Comparison of ENCODE assay signal across 8 cellular contexts in the genomic region with DNA sequence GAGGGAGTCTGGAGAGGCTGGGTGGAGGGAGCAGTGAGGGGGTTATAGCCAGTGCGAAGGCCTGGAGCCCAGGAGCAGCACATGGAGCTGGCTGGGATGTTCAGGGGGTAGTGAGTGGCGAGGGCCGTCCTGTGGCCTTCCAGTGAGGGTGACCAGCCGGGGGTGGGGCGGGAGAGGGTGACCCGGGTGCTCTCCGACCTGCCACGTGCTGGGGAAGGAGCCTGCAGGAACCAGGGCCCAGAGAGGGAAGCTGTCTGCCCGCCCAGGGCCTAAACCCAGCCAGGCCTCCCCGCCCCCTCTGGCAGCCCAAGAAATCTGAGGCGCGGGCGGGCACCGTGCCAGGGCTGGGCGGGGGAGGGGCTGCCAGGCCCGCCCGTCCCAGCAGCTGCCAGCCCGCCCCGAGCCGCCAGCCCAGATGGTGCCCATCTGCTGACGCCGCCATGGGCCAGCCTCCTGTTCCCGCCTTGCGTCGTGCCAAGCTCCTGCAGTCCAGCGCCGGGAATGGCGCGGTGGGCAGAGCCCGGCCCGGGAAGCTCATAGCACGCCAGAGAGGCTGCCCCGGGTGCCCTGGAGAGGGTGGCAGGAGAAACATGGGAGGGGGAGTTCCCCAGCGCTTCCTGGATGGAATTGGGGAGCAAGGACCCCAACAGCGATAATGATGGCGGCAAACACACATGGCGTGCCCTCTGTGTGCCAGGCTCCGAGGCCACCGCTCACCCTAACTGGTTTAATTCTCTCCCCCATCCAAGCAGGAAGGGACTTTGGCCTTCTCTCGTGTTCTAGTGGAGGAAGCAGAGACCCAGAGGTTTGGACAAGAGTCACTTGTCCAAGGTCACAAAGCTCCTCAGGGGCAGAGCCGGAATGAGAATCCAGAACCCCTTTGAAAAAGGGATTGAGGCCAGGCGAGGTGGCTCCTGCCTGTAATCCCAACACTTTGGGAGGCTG. TPM values are rescaled to one million over a fixed set of nuclear protein-coding genes. Genes with fewer than 3 reads are reported as not detected.
DNase-seq lines count a peak whose midpoint lies in the region; ATAC-seq, FAIRE-seq and TF ChIP-seq lines count a peak whose summit lies in the region.

No MANE protein-coding gene starts in this region.

- ATAC-seq in HG03342 (IDR thresholded peaks at IDR 0.05; ENCODE audit: unreplicated experiment), result no peak

- H3K9ac ChIP-seq in BLaER1 (peak overlapping the region; percentile 24; the same call in 1 of the 2 replicates), neuronal stem cell (ENCODE audit: low read depth, low read length, poor library complexity) (no peak overlapping the region)

- peak overlapping the region; percentile 13 for H3K18ac ChIP-seq in neuronal stem cell (ENCODE audit: low read length)

- no peak for TF ChIP-seq POLR2A in esophagus muscularis mucosa (IDR thresholded peaks at IDR 0.05; ENCODE audit: low read depth)

- WGBS in esophagus muscularis mucosa, result 36% methylated on average over 18 of the region's 42 CpGs
- no CpG with 5 or more reads among the region's 42 CpGs for WGBS in neuronal stem cell (ENCODE audit: extremely low coverage in 2 of 2, insufficient read length in 2 of 2, insufficient replicate concordance in 1 of 2), 2 donors

- H3K23ac ChIP-seq in neuronal stem cell (ENCODE audit: low read depth, low read length, poor library complexity), result no peak overlapping the region

- H2BK15ac ChIP-seq in neuronal stem cell (ENCODE audit: low read length), result peak overlapping the region; percentile 78

- peak overlapping the region; percentile 39 for H2BK5ac ChIP-seq in neuronal stem cell (ENCODE audit: low read length)

- H2BK120ac ChIP-seq in neuronal stem cell (ENCODE audit: low read depth, low read length), result no peak overlapping the region

- H4K91ac ChIP-seq in neuronal stem cell (ENCODE audit: low read depth, low read length, poor library complexity), result peak overlapping the region; percentile 72

- H2BK12ac ChIP-seq in neuronal stem cell (ENCODE audit: low read length), result no peak overlapping the region

- H3K4me1 ChIP-seq in BLaER1, result peaks cover 96% of the 10 kb centered on the region
- peaks cover 74 to 100% (median 97%) of the 10 kb centered on the region in 4 donors for H3K4me1 ChIP-seq in esophagus muscularis mucosa
- H3K4me1 ChIP-seq in neuronal stem cell (ENCODE audit: control insufficient read depth in 2 of 2, insufficient read depth in 1 of 2, low read depth in 1 of 2, low read length in 2 of 2), result peaks cover 0 to 6% of the 10 kb centered on the region in 2 donors

- H4K20me1 ChIP-seq in BLaER1, result peaks cover 99% of the 10 kb centered on the region

- H3K9me3 ChIP-seq in BLaER1, result no peaks in the 10 kb centered on the region
- no peaks in the 10 kb centered on the region for H3K9me3 ChIP-seq in esophagus muscularis mucosa
- H3K9me3 ChIP-seq in neuronal stem cell (replicated peaks in 1 of 2; ENCODE audit: control insufficient read depth in 2 of 2, insufficient read depth in 1 of 2, low read depth in 1 of 2, low read length in 2 of 2), result no peaks in the 10 kb centered on the region

- peak; percentile 11 for TF ChIP-seq EP300 in esophagus muscularis mucosa (IDR thresholded peaks at IDR 0.05)

- intact Hi-C loops in esophagus muscularis mucosa (cut with DNase I), result no loop called here

- peak overlapping the region; percentile 72 for H3K27ac ChIP-seq in BLaER1
- H3K27ac ChIP-seq in esophagus muscularis mucosa (replicated peaks in 1 of 4), result peak overlapping the region; percentile 98 to 100 (median 100)
- H3K27ac ChIP-seq in neuronal stem cell (replicated peaks; ENCODE audit: low read length), result no peak overlapping the region

- no peaks in the 10 kb centered on the region for H3K79me1 ChIP-seq in neuronal stem cell (ENCODE audit: low read depth, low read length)

- peaks cover 57% of the 10 kb centered on the region for H3K36me3 ChIP-seq in BLaER1
- H3K36me3 ChIP-seq in esophagus muscularis mucosa, result peaks cover 0 to 49% (median 28%) of the 10 kb centered on the region in 4 donors
- no peaks in the 10 kb centered on the region for H3K36me3 ChIP-seq in neuronal stem cell (replicated peaks in 1 of 2; ENCODE audit: control insufficient read depth in 2 of 2, insufficient read depth in 2 of 2, low read length in 2 of 2)

- H3K4ac ChIP-seq in neuronal stem cell (ENCODE audit: low read length), result no peak overlapping the region

- peak overlapping the region; percentile 40 for H2AK5ac ChIP-seq in neuronal stem cell (ENCODE audit: low read depth, low read length)

- H3K4me2 ChIP-seq in BLaER1 (peak overlapping the region; percentile 71), neuronal stem cell (ENCODE audit: insufficient read depth, low read length, poor library complexity, severe bottlenecking) (no peak overlapping the region)

- TF ChIP-seq CTCF in esophagus muscularis mucosa (IDR thresholded peaks at IDR 0.05), result peak in 1 of 3 experiments; percentile 18

- DNase-seq in NCI-H2196 treated with DMSO at 0.1 percent for 48 hours (lab: John Stamatoyannopoulos, UW; ENCODE audit: unreplicated experiment) (peak; percentile 89), esophagus muscularis mucosa (ENCODE audit: extremely low spot score) (peak; percentile 93), neuronal stem cell (ENCODE audit: low spot score) (no peak), RCC 7860 (ENCODE audit: low spot score) (no peak)
- no peak for DNase-seq in central memory CD4-positive, alpha-beta T cell
- DNase-seq in stimulated activated CD4-positive, alpha-beta T cell treated with anti-CD3 and anti-CD28 coated beads, Interleukin-15, amount 100 ng/mL, for 24 hours, result no peak

- no peak overlapping the region for H2AFZ ChIP-seq in neuronal stem cell (ENCODE audit: low read length)

- FAIRE-seq in RCC 7860 (lab: Jason Lieb, UNC), result no peak

- H3K27me3 ChIP-seq in BLaER1 (no peaks in the 10 kb centered on the region), esophagus muscularis mucosa (no peaks in the 10 kb centered on the region), neuronal stem cell (ENCODE audit: control insufficient read depth in 3 of 3, insufficient read depth in 3 of 3, low read depth in 1 of 3, low read length in 3 of 3) (peaks cover 0 to 19% (median 2%) of the 10 kb centered on the region in 3 experiments)

- no peak overlapping the region for H3K14ac ChIP-seq in neuronal stem cell (ENCODE audit: low read length)

- no peak overlapping the region for H4K8ac ChIP-seq in neuronal stem cell (ENCODE audit: low read depth, low read length)

- no peak overlapping the region for H3K4me3 ChIP-seq in BLaER1
- H3K4me3 ChIP-seq in esophagus muscularis mucosa, result peak overlapping the region; percentile 14 to 44 (median 21)
- H3K4me3 ChIP-seq in neuronal stem cell (ENCODE audit: low read length in 2 of 2), result no peak overlapping the region

RNA-seq across cellular contexts. Expression of a gene that starts 21.5 kb away (rescaled TPM):
- total RNA-seq in esophagus muscularis mucosa, result 100 to 1,000 TPM; 165 to 297 (median 211) TPM
- polyA plus RNA-seq in neuronal stem cell (2013, experiment 1 of 2), result 4.0 TPM
- polyA plus RNA-seq in neuronal stem cell (2013, experiment 2 of 2), result 4.5 TPM

Comparison
In these comparisons a context has a peak if more than half of its experiments do, and no peak if none do; other contexts are left out.
1. H3K4me3 ChIP-seq: peak in esophagus muscularis mucosa (4 of 4); none in BLaER1 (single experiment) and neuronal stem cell (0 of 2).
2. DNase-seq: peak in NCI-H2196 treated with DMSO at 0.1 percent for 48 hours (single experiment) and esophagus muscularis mucosa (single experiment); none in neuronal stem cell (single experiment), central memory CD4-positive, alpha-beta T cell (single experiment), RCC 7860 (single experiment) and stimulated activated CD4-positive, alpha-beta T cell treated with anti-CD3 and anti-CD28 coated beads, Interleukin-15, amount 100 ng/mL, for 24 hours (single experiment).